1 cellular context compared by ENCODE assay signal in the genomic region with DNA sequence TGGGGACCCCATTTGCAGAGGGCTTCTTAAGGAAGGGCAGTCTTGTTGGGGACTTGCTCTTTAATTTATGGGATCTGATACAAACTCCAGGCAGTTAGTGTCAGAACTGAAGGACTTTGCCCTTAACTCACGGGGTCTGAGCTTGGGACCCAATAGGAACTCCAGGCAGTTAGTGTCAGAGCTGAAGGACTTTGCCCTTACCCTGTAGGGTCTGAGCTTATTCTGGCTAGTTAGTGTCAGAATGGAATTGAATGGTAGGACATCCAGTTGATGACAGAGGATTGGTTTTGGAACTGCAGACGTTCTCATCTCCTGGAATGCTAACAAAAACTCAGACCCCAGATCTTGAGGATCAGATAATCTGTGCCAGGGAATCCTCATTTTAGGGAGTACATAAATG.
TF ChIP-seq lines count a peak whose summit lies in the region.

No MANE protein-coding gene starts in this region.

TF ChIP-seq in endothelial cell of umbilical vein, 7 proteins besides CTCF, POLR2A, EP300 and RAD21:
- TF ChIP-seq MYC (IDR thresholded peaks at IDR 0.05; ENCODE audit: low read depth, low read length) (no peak), FOS (IDR thresholded peaks at IDR 0.05; ENCODE audit: borderline replicate concordance, insufficient read depth, low read length) (no peak), EZH2 (IDR thresholded peaks at IDR 0.05; ENCODE audit: borderline replicate concordance, low read depth, low read length, severe bottlenecking) (no peak), JUN (IDR thresholded peaks at IDR 0.05; ENCODE audit: borderline replicate concordance, insufficient read depth, insufficient read length, low read depth) (no peak), GATA2 (IDR thresholded peaks at IDR 0.05; ENCODE audit: insufficient read depth, insufficient read length, low read depth, low read length) (no peak), POLR2AphosphoS5 (IDR thresholded peaks at IDR 0.05; ENCODE audit: insufficient read depth, low read depth, low read length) (no peak)
- TF ChIP-seq, protein P1, sequence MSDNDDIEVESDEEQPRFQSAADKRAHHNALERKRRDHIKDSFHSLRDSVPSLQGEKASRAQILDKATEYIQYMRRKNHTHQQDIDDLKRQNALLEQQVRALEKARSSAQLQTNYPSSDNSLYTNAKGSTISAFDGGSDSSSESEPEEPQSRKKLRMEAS (IDR thresholded peaks at IDR 0.05; ENCODE audit: insufficient read depth, insufficient read length): no peak
TF ChIP-seq in endothelial cell of umbilical vein: peak in this region for 0.
